Comparison of ENCODE assay signal across 8 cellular contexts in genomic region chr4:146175541-146176453, GRCh38. TPM values are rescaled to one million over a fixed set of nuclear protein-coding genes. Genes with fewer than 3 reads are reported as not detected.
DNase-seq lines count a peak whose midpoint lies in the region; ATAC-seq and TF ChIP-seq lines count a peak whose summit lies in the region.

Gene LSM6 (plus strand): TSS chr4:146175718. CDS start chr4:146182922, 7,204 bp downstream.

- WGBS in stomach, 5 donors, result 0% methylated on average over 30 to 75 of the region's 75 CpGs

- TF ChIP-seq CTCF in RWPE2 (IDR thresholded peaks at IDR 0.05; ENCODE audit: poor library complexity, severe bottlenecking) (no peak), fibroblast of the aortic adventitia (IDR thresholded peaks at IDR 0.05; ENCODE audit: insufficient read depth, low read length) (peak; percentile 10), neural cell (IDR thresholded peaks at IDR 0.05; ENCODE audit: poor library complexity, severe bottlenecking) (peak; percentile 57), stomach (IDR thresholded peaks at IDR 0.05) (peak in 1 of 7 experiments; percentile 17)

- ATAC-seq in GM21619 (IDR thresholded peaks at IDR 0.05; ENCODE audit: unreplicated experiment) (peak; percentile 92), RWPE2 (ENCODE audit: low read depth) (peak; percentile 85)

- H3K36me3 ChIP-seq in RWPE2 (ENCODE audit: low read depth), result peaks cover 8% of the 10 kb centered on the region
- no peaks in the 10 kb centered on the region for H3K36me3 ChIP-seq in neural cell (ENCODE audit: insufficient read depth, low read length)
- H3K36me3 ChIP-seq in stomach, result no peaks in the 10 kb centered on the region

- H3K27ac ChIP-seq in RWPE2 (ENCODE audit: poor library complexity, severe bottlenecking) (peak within 1 kb of the TSS; percentile 51), neural cell (ENCODE audit: low read length) (peak within 1 kb of the TSS; percentile 67), stomach (peak within 1 kb of the TSS; percentile 90 to 98 (median 93))

- H3K9ac ChIP-seq in neural cell (ENCODE audit: low read length), result peak within 1 kb of the TSS; percentile 75

- H3K4me3 ChIP-seq in RWPE2 (ENCODE audit: severe bottlenecking) (peak within 1 kb of the TSS; percentile 79), fibroblast of the aortic adventitia (ENCODE audit: low read depth, low read length) (peak within 1 kb of the TSS; percentile 82), neural cell (ENCODE audit: low read length) (peak within 1 kb of the TSS; percentile 89), stomach (peak within 1 kb of the TSS; percentile 72 to 89 (median 84))

- in situ Hi-C loops in KBM-7 (cut with MboI; ENCODE audit: low pct_unique_long_range_greater_than_20kb, low sequenced_read_pairs), result no loop called here

- H3K27me3 ChIP-seq in RWPE2 (ENCODE audit: insufficient read depth, poor library complexity, severe bottlenecking), result no peaks in the 10 kb centered on the region
- no peaks in the 10 kb centered on the region for H3K27me3 ChIP-seq in neural cell (ENCODE audit: insufficient read depth, low read depth, low read length)
- H3K27me3 ChIP-seq in stomach, result no peaks in the 10 kb centered on the region

- DNase-seq in Daoy (ENCODE audit: low read depth) (peak; percentile 79), KBM-7 (peak; percentile 85), RWPE2 (ENCODE audit: low spot score) (peak; percentile 80), fibroblast of the aortic adventitia (ENCODE audit: low read depth) (peak; percentile 87), stomach (peak; percentile 89)
- peak; percentile 74 for DNase-seq in activated effector memory CD4-positive, alpha-beta T cell treated with Interleukin-2 at 50 U/mL for 16 hours

- peak in 1 of 4 donors; percentile 35 for TF ChIP-seq POLR2A in stomach (IDR thresholded peaks at IDR 0.05)

- intact Hi-C loops in stomach (cut with DNase I; ENCODE audit: low total_unique reads), result no loop called here

- H3K4me1 ChIP-seq in RWPE2 (ENCODE audit: insufficient read depth, poor library complexity, severe bottlenecking) (peaks cover 15% of the 10 kb centered on the region), stomach (peaks cover 24 to 51% (median 38%) of the 10 kb centered on the region in 4 donors)

- H3K79me2 ChIP-seq in neural cell (replicated peaks; ENCODE audit: insufficient read depth, low read length), result peaks cover 26% of the 10 kb centered on the region

- H4K20me1 ChIP-seq in neural cell (ENCODE audit: insufficient read depth), result no peaks in the 10 kb centered on the region

- H3F3A ChIP-seq in neural cell (ENCODE audit: insufficient read depth, low read length, poor library complexity, severe bottlenecking), result no peaks in the 10 kb centered on the region

- H2AFZ ChIP-seq in neural cell (ENCODE audit: low read depth, low read length), result peak within 1 kb of the TSS; percentile 58

- H3K9me2 ChIP-seq in neural cell (ENCODE audit: insufficient read depth, low read length), result no peaks in the 10 kb centered on the region

- peak; percentile 56 for TF ChIP-seq RAD21 in neural cell (conservative IDR thresholded peaks at IDR 0.05)

- TF ChIP-seq EP300 in neural cell (conservative IDR thresholded peaks at IDR 0.05; ENCODE audit: poor library complexity, severe bottlenecking) (peak; percentile 46), stomach (IDR thresholded peaks at IDR 0.05) (no peak)

- H3K9me3 ChIP-seq in RWPE2 (ENCODE audit: severe bottlenecking) (no peaks in the 10 kb centered on the region), neural cell (ENCODE audit: low read length) (no peaks in the 10 kb centered on the region), stomach (no peaks in the 10 kb centered on the region)

- peak within 1 kb of the TSS; percentile 77 for H3K4me2 ChIP-seq in neural cell (ENCODE audit: low read length)

TF ChIP-seq in neural cell, 6 proteins besides CTCF, POLR2A, EP300 and RAD21:
- peak; percentile 72 for TF ChIP-seq POLR2AphosphoS5 (IDR thresholded peaks at IDR 0.05)
- peak; percentile 60 for TF ChIP-seq REST (IDR thresholded peaks at IDR 0.05; ENCODE audit: borderline replicate concordance)
- TF ChIP-seq SMC3 (conservative IDR thresholded peaks at IDR 0.05; ENCODE audit: poor library complexity), result peak; percentile 70
- TF ChIP-seq TAF1 (IDR thresholded peaks at IDR 0.05; ENCODE audit: low read depth), result no peak
- TF ChIP-seq EZH2 (IDR thresholded peaks at IDR 0.05; ENCODE audit: borderline replicate concordance, insufficient read depth, low read length, poor library complexity, severe bottlenecking), result no peak
- TF ChIP-seq MXI1 (conservative IDR thresholded peaks at IDR 0.05; ENCODE audit: poor library complexity, severe bottlenecking), result peak; percentile 75

RNA-seq across cellular contexts. Expression of gene LSM6, which starts in this region (rescaled TPM):
- total RNA-seq in Daoy (2014; rRNA removed; shearing (Covaris generic)), result 60.6 and 109 TPM in 2 replicates
- 26.2 and 32.2 TPM in 2 replicates for total RNA-seq in fibroblast of the aortic adventitia (ENCODE audit: low replicate concordance)
- 111 and 123 TPM in 2 replicates for polyA plus RNA-seq in neural cell
- polyA minus RNA-seq in neural cell, result 30.2 and 43.1 TPM in 2 replicates
- 10 to 100 TPM in 4 of 5 donors, 1 to 10 TPM in 1; 1.8 to 55.4 (median 22.8) TPM for total RNA-seq in stomach
- 10 to 100 TPM; 32.5 to 93.8 (median 57.7) TPM for polyA plus RNA-seq in stomach

Comparison
In these comparisons a context has a peak if more than half of its experiments do, and no peak if none do; other contexts are left out.
1. Peak in every context shown above with its lines: DNase-seq, ATAC-seq, H3K4me3 ChIP-seq and H3K27ac ChIP-seq.